8 cellular contexts compared by ENCODE assay signal in genomic region chr17:79075433-79075805, GRCh38. TPM values are rescaled to one million over a fixed set of nuclear protein-coding genes. Genes with fewer than 3 reads are reported as not detected.
DNase-seq lines count a peak whose midpoint lies in the region; ATAC-seq and TF ChIP-seq lines count a peak whose summit lies in the region.

No MANE protein-coding gene starts in this region.

- no peak for DNase-seq in AG09309 (ENCODE audit: low read depth)
- DNase-seq in GM20000 (ENCODE audit: low spot score) = peak; percentile 50
- no peak for DNase-seq in mammary epithelial cell
- no peak for DNase-seq in right lobe of liver
- no peak for DNase-seq in suprapubic skin (ENCODE audit: low spot score in 2 of 2)
- DNase-seq in G401 (ENCODE audit: low spot score) = no peak
- DNase-seq in CD1c-positive myeloid dendritic cell (ENCODE audit: extremely low spot score) = no peak

- H3K27me3 ChIP-seq in Loucy (ENCODE audit: insufficient read depth, low read length, poor library complexity, severe bottlenecking) = no peaks in the 10 kb centered on the region
- no peaks in the 10 kb centered on the region for H3K27me3 ChIP-seq in mammary epithelial cell (ENCODE audit: insufficient read depth, low read length)
- no peaks in the 10 kb centered on the region for H3K27me3 ChIP-seq in right lobe of liver
- H3K27me3 ChIP-seq in suprapubic skin = no peaks in the 10 kb centered on the region

- H4K20me1 ChIP-seq in Loucy (ENCODE audit: insufficient read depth, low read length, poor library complexity, severe bottlenecking) (peaks cover 4% of the 10 kb centered on the region), mammary epithelial cell (ENCODE audit: insufficient read depth, low read length) (no peaks in the 10 kb centered on the region)

- H3K36me3 ChIP-seq in Loucy (ENCODE audit: insufficient read depth, low read length) = peaks cover 10% of the 10 kb centered on the region; the same call in 1 of the 2 replicates
- H3K36me3 ChIP-seq in mammary epithelial cell (ENCODE audit: insufficient read depth, low read length) = no peaks in the 10 kb centered on the region
- H3K36me3 ChIP-seq in right lobe of liver = peaks cover 0 to 31% (median under 1%) of the 10 kb centered on the region in 4 donors
- H3K36me3 ChIP-seq in suprapubic skin = peaks cover 30% of the 10 kb centered on the region

- H3K4me3 ChIP-seq in AG09309 (ENCODE audit: control insufficient read depth, low read depth, low read length) (peak overlapping the region; percentile 54), Loucy (ENCODE audit: low read length, poor library complexity, severe bottlenecking) (peak overlapping the region; percentile 77), mammary epithelial cell (replicated peaks in 1 of 3; ENCODE audit: insufficient read depth in 1 of 3, low read depth in 2 of 3, low read length in 3 of 3) (peak overlapping the region; percentile 70 to 80 (median 73)), right lobe of liver (peak overlapping the region; percentile 76 to 98 (median 85)), suprapubic skin (peak overlapping the region; percentile 87)

- H3K9me3 ChIP-seq in Loucy (ENCODE audit: insufficient read depth, low read depth, low read length) = no peaks in the 10 kb centered on the region
- no peaks in the 10 kb centered on the region for H3K9me3 ChIP-seq in mammary epithelial cell (replicated peaks; ENCODE audit: insufficient read depth, low read length)
- H3K9me3 ChIP-seq in right lobe of liver = no peaks in the 10 kb centered on the region
- H3K9me3 ChIP-seq in suprapubic skin = no peaks in the 10 kb centered on the region

- TF ChIP-seq CTCF in AG09309 (IDR thresholded peaks at IDR 0.05; ENCODE audit: control insufficient read depth, insufficient read depth, low read depth, low read length, missing control alignments) (no peak), GM20000 (IDR thresholded peaks at IDR 0.05; ENCODE audit: extremely low read depth, missing control alignments) (no peak), Loucy (conservative IDR thresholded peaks at IDR 0.05; ENCODE audit: low read length) (no peak), mammary epithelial cell (conservative IDR thresholded peaks at IDR 0.05 in 1 of 2, IDR thresholded peaks at IDR 0.05 in 1 of 2; ENCODE audit: extremely low read depth in 1 of 2, insufficient read depth in 1 of 2, low read depth in 1 of 2, low read length in 2 of 2) (no peak), right lobe of liver (IDR thresholded peaks at IDR 0.05) (no peak), suprapubic skin (IDR thresholded peaks at IDR 0.05) (no peak)

- peak overlapping the region; percentile 79 for H3K9ac ChIP-seq in Loucy (ENCODE audit: low read depth, low read length, poor library complexity, severe bottlenecking)
- H3K9ac ChIP-seq in mammary epithelial cell (ENCODE audit: insufficient read depth, low read length) = peak overlapping the region; percentile 26

- intact Hi-C loops in mammary epithelial cell (cut with micrococcal nuclease) (loop anchor here (2.0 kb wide), 1 partner anchor 29 kb away; no protein-coding TSS in a partner anchor), right lobe of liver (cut with DNase I) (no loop called here)

- H3K79me2 ChIP-seq in Loucy (ENCODE audit: insufficient read depth, low read length) (peaks cover 11% of the 10 kb centered on the region; the same call in 1 of the 2 replicates), mammary epithelial cell (ENCODE audit: insufficient read depth, low read length) (no peaks in the 10 kb centered on the region)

- dilution Hi-C loops in mammary epithelial cell (cut with HindIII; ENCODE audit: low sequenced_read_pairs) = no loop called here

- WGBS in mammary epithelial cell (ENCODE audit: low coverage, missing lambda C conversion rate) = 31% methylated on average over 5 of the region's 7 CpGs
- 5% methylated on average over 4 of the region's 7 CpGs for WGBS in right lobe of liver (ENCODE audit: insufficient coverage, low coverage, low lambda C conversion rate, missing lambda C conversion rate)
- 5% methylated on average over 7 of the region's 7 CpGs for WGBS in suprapubic skin

- CTCF ChIA-PET in mammary epithelial cell (lab: Charles Lee; ENCODE audit: low non-redundant PET) = no interaction called here

- no peak for TF ChIP-seq EP300 in suprapubic skin (IDR thresholded peaks at IDR 0.05)

- TF ChIP-seq POLR2A in right lobe of liver (IDR thresholded peaks at IDR 0.05) = no peak
- TF ChIP-seq POLR2A in suprapubic skin (IDR thresholded peaks at IDR 0.05) = no peak

- ATAC-seq in right lobe of liver = peak in 3 of 4 donors; percentile 2 to 5 (median 3)

- H3K9me2 ChIP-seq in Loucy (replicated peaks; ENCODE audit: low read depth, low read length) = no peaks in the 10 kb centered on the region

- no TSS peak for BruUV-seq in mammary epithelial cell (replicated peaks; lab: Mats Ljungman, UMichigan)

- H3F3A ChIP-seq in Loucy (ENCODE audit: low read depth) = no peaks in the 10 kb centered on the region

- in situ Hi-C loops in mammary epithelial cell (cut with MboI; ENCODE audit: low sequenced_read_pairs in 2 of 2) = no loop called here
- in situ Hi-C loops in G401 (cut with HindIII; ENCODE audit: low sequenced_read_pairs) = no loop called here

- H3K4me2 ChIP-seq in Loucy (ENCODE audit: low read depth, low read length, poor library complexity, severe bottlenecking) (peak overlapping the region; percentile 72), mammary epithelial cell (ENCODE audit: insufficient read depth, low read depth, low read length) (peak overlapping the region; percentile 97)

- H2AFZ ChIP-seq in Loucy (ENCODE audit: low read length) = peak overlapping the region; percentile 94
- H2AFZ ChIP-seq in mammary epithelial cell (ENCODE audit: low read depth, low read length) = peak overlapping the region; percentile 91

- H3K27ac ChIP-seq in mammary epithelial cell (ENCODE audit: insufficient read depth, low read depth, low read length) (peak overlapping the region; percentile 36), right lobe of liver (peak overlapping the region; percentile 81 to 92 (median 86)), suprapubic skin (peak overlapping the region; percentile 80)

- peaks cover 15% of the 10 kb centered on the region for H3K4me1 ChIP-seq in Loucy (ENCODE audit: insufficient read depth, low read length, poor library complexity, severe bottlenecking)
- H3K4me1 ChIP-seq in mammary epithelial cell (ENCODE audit: insufficient read depth, low read length) = peaks cover 4% of the 10 kb centered on the region
- peaks cover 0 to 10% (median 0%) of the 10 kb centered on the region in 4 donors for H3K4me1 ChIP-seq in right lobe of liver
- H3K4me1 ChIP-seq in suprapubic skin = peaks cover 23% of the 10 kb centered on the region

RNA-seq across cellular contexts. Expression of gene ENGASE, which starts 0.8 kb away (rescaled TPM):
- total RNA-seq in mammary epithelial cell = 10 to 100 TPM; 11.8 to 24.2 TPM
- polyA plus RNA-seq in mammary epithelial cell = 4.0 TPM
- 4.9 TPM for polyA minus RNA-seq in mammary epithelial cell
- total RNA-seq in right lobe of liver = 10 to 100 TPM in 5 of 6 experiments, 1 to 10 TPM in 1; 7.4 to 63.7 (median 39.1) TPM
- total RNA-seq in suprapubic skin = 10 to 100 TPM; 20.6 to 87.6 (median 38.4) TPM
- total RNA-seq in G401 (2014; rRNA removed; shearing (Covaris generic)) = 13.2 and 17.1 TPM in 2 replicates

RNA-seq across cellular contexts. Expression of gene C1QTNF1, which starts 51.5 kb away (rescaled TPM):
- total RNA-seq in mammary epithelial cell (10 to 100 TPM; 13.2 to 22.0 TPM), right lobe of liver (10 to 100 TPM in 5 of 6 experiments, 1 to 10 TPM in 1; 9.8 to 40.2 (median 26.2) TPM), suprapubic skin (10 to 100 TPM; 15.7 to 38.1 (median 23.5) TPM)
- polyA plus RNA-seq in mammary epithelial cell = 10.4 TPM
- polyA minus RNA-seq in mammary epithelial cell = 10.4 TPM
- total RNA-seq in G401 (2014; rRNA removed; shearing (Covaris generic)) = not detected in 2 replicates

Comparison
In these comparisons a context has a peak if more than half of its experiments do, and no peak if none do; other contexts are left out.
1. H3K27ac ChIP-seq: peak in every context shown above with its lines; median percentile 86 in right lobe of liver; 80 in suprapubic skin; 36 in mammary epithelial cell.
2. RNA of gene C1QTNF1, which starts 51.5 kb away (total RNA-seq): 9.8 to 40.2 TPM in right lobe of liver, 15.7 to 38.1 TPM in suprapubic skin and 13.2 to 22.0 TPM in mammary epithelial cell; not detected in G401; every median in the first group is over 10 times any median in the second.
3. Peak in every context shown above with its lines, with median percentiles within 50 percentile points of each other: H3K4me3 ChIP-seq.